ENCODE assay signal across 1 cellular context in the genomic region with DNA sequence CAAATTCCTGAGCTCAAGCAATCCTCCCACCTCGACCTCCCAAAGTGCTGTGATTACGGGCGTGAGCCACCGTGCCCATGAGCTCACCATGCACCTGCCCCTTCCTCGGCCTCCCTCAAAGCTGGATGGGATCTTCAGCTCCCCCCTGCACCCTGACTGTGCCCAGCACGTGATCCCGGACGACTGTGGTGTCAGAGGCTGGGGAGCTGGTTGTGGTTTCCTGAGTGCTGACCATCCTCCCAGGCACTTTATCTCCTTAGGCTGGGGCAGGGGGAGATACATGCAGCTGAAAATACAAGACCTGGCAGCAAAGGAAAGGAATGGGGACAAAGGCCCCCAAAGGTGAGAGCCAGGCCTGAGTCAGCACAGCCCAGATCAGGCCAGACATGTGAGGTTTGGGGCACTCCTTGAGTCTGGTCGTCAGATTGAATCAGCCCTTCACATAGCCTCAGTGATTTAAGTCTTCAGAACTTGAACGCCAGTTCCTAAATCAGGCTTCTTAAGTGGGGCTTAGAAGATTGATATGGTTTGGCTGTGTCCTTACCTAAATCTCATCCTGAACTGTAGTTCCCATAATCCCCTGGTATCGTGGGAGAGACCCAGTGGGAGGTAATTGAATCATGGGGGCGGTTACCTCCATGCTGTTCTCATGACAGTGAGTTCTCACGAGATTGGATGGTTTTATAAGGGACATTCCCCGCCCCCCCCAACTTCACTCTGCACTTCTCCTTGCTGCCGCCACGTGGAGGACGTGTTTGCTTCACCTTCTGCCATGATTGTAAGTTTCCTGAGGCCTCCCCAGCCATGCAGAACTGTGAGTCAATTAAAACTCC.
A peak's percentile ranks its signal among the peaks of the same experiment; 100 is the strongest.
TF ChIP-seq lines count a peak whose summit lies in the region.

No MANE protein-coding gene starts in this region.

TF ChIP-seq in HCT116, 20 proteins besides CTCF, POLR2A, EP300 and RAD21 (continued from another document):
- TF ChIP-seq, protein P1, sequence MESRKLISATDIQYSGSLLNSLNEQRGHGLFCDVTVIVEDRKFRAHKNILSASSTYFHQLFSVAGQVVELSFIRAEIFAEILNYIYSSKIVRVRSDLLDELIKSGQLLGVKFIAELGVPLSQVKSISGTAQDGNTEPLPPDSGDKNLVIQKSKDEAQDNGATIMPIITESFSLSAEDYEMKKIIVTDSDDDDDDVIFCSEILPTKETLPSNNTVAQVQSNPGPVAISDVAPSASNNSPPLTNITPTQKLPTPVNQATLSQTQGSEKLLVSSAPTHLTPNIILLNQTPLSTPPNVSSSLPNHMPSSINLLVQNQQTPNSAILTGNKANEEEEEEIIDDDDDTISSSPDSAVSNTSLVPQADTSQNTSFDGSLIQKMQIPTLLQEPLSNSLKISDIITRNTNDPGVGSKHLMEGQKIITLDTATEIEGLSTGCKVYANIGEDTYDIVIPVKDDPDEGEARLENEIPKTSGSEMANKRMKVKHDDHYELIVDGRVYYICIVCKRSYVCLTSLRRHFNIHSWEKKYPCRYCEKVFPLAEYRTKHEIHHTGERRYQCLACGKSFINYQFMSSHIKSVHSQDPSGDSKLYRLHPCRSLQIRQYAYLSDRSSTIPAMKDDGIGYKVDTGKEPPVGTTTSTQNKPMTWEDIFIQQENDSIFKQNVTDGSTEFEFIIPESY (IDR thresholded peaks at IDR 0.05; ENCODE audit: extremely low read depth, insufficient replicate concordance, low read length): peak; percentile 92
